In the genomic region with DNA sequence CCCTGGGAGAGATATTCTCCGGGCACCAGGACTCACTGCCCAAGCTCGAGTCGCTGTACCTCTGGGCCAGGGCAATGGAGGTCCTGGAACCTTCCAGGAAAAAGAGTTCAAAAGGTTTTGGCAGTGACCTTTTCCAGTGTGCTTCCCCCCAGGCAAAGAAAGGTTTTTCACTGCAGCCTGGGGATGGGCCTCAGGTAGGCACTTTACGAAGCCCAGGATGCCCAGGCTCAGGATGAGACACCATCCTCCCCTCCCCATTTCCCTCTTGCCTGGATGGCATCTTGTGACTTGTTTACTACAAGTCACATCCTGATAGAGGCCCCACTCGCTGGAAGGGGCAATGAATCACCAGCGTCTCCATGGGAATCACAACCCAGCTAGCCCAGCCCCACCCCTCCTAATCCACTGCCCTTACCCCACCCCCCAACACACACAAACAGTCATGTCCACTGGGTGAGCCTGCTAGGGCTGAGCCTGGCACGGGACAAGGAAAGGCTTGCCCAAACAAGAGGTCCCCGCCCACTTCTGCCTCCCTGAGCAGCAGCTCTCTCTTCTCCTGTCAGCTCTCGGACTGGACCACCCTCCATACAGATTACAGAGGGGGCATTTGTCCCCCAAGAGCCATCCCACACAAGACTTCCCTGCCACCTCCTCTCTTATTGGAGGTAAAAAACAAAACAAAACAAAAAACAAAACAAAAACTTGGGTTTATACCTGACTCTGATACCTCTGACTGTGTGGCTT, we compare ENCODE assay signal across 8 cellular contexts.
A peak's percentile ranks its signal among the peaks of the same experiment; 100 is the strongest.
DNase-seq lines count a peak whose midpoint lies in the region; ATAC-seq and TF ChIP-seq lines count a peak whose summit lies in the region.

No MANE protein-coding gene starts in this region.

- H3K27ac ChIP-seq in SJSA1 (peak overlapping the region; percentile 99), prostate gland (no peak overlapping the region)

- WGBS in prostate gland = 41% methylated on average over 9 of the region's 9 CpGs

- H3K27me3 ChIP-seq in SJSA1 (replicated peaks) (no peaks in the 10 kb centered on the region), prostate gland (replicated peaks; ENCODE audit: insufficient read depth) (peaks cover 4% of the 10 kb centered on the region)

- ATAC-seq in HG02588 (IDR thresholded peaks at IDR 0.05; ENCODE audit: unreplicated experiment) (no peak), GM21367 (IDR thresholded peaks at IDR 0.05; ENCODE audit: unreplicated experiment) (no peak)

- no peak overlapping the region for H3K4me3 ChIP-seq in SJSA1
- no peak overlapping the region for H3K4me3 ChIP-seq in fibroblast of the aortic adventitia (ENCODE audit: low read depth, low read length)
- no peak overlapping the region for H3K4me3 ChIP-seq in prostate gland

- TF ChIP-seq POLR2A in prostate gland (IDR thresholded peaks at IDR 0.05) = no peak

- DNase-seq in GM03348 (ENCODE audit: low spot score) (peak; percentile 92), SJSA1 (ENCODE audit: low read depth in 1 of 2, low spot score in 2 of 2) (peak; percentile 88 to 99), fibroblast of the aortic adventitia (ENCODE audit: low read depth) (peak; percentile 95), prostate gland (ENCODE audit: low spot score) (peak; percentile 79), retina (no peak), NCI-H2029 treated with DMSO at 0.1 percent for 48 hours (lab: John Stamatoyannopoulos, UW) (no peak)

- H3K36me3 ChIP-seq in SJSA1 (no peaks in the 10 kb centered on the region), prostate gland (no peaks in the 10 kb centered on the region)

- peaks cover 52% of the 10 kb centered on the region for H3K4me1 ChIP-seq in SJSA1 (replicated peaks)
- H3K4me1 ChIP-seq in prostate gland (replicated peaks) = no peaks in the 10 kb centered on the region

- intact Hi-C loops in prostate gland (cut with DNase I) = no loop called here

- H3K9me3 ChIP-seq in SJSA1 (replicated peaks) (no peaks in the 10 kb centered on the region), prostate gland (no peaks in the 10 kb centered on the region)

- no peak for TF ChIP-seq CTCF in fibroblast of the aortic adventitia (IDR thresholded peaks at IDR 0.05; ENCODE audit: insufficient read depth, low read length)
- no peak for TF ChIP-seq CTCF in prostate gland (IDR thresholded peaks at IDR 0.05)

Comparison
In these comparisons a context has a peak if more than half of its experiments do, and no peak if none do; other contexts are left out.
1. DNase-seq: peak in GM03348 (single experiment), SJSA1 (2 of 2), fibroblast of the aortic adventitia (single experiment) and prostate gland (single experiment); none in retina (single experiment) and NCI-H2029 treated with DMSO at 0.1 percent for 48 hours (single experiment).